8 cellular contexts compared by ENCODE assay signal in genomic region chr2:235779444-235779896, GRCh38.
A peak's percentile ranks its signal among the peaks of the same experiment; 100 is the strongest.
DNase-seq lines count a peak whose midpoint lies in the region; ATAC-seq and TF ChIP-seq lines count a peak whose summit lies in the region.

No MANE protein-coding gene starts in this region.

- DNase-seq in AG10803 (ENCODE audit: low read depth): peak; percentile 58
- DNase-seq in M059J (ENCODE audit: low read depth): peak; percentile 71
- peak; percentile 41 for DNase-seq in SKM-1 treated with dmso at 0.1 percent for 144 hours (lab: John Stamatoyannopoulos, UW; ENCODE audit: unreplicated experiment)
- DNase-seq in amniotic stem cell (lab: John Stamatoyannopoulos, UW): peak; percentile 30
- DNase-seq in left ventricle myocardium superior: peak; percentile 80
- DNase-seq in retinal pigment epithelial cell (ENCODE audit: low read depth): no peak

- ATAC-seq in GM18868 (IDR thresholded peaks at IDR 0.05; ENCODE audit: unreplicated experiment) (peak; percentile 53), left ventricle myocardium superior (peak; percentile 91), GM19328 (IDR thresholded peaks at IDR 0.05; ENCODE audit: unreplicated experiment) (no peak)

- intact Hi-C loops in left ventricle myocardium superior (cut with micrococcal nuclease): loop anchor here (5.0 kb wide), 1 partner anchor 393 kb away; no protein-coding TSS in a partner anchor

- TF ChIP-seq CTCF in AG10803 (conservative IDR thresholded peaks at IDR 0.05; ENCODE audit: low read length) (peak; percentile 95), retinal pigment epithelial cell (conservative IDR thresholded peaks at IDR 0.05; ENCODE audit: low read depth, low read length) (peak; percentile 96)

- H3K4me3 ChIP-seq in AG10803 (ENCODE audit: low read length) (no peak overlapping the region), retinal pigment epithelial cell (ENCODE audit: low read length) (no peak overlapping the region)
